Comparison of ENCODE assay signal across 30 cellular contexts in the genomic region with DNA sequence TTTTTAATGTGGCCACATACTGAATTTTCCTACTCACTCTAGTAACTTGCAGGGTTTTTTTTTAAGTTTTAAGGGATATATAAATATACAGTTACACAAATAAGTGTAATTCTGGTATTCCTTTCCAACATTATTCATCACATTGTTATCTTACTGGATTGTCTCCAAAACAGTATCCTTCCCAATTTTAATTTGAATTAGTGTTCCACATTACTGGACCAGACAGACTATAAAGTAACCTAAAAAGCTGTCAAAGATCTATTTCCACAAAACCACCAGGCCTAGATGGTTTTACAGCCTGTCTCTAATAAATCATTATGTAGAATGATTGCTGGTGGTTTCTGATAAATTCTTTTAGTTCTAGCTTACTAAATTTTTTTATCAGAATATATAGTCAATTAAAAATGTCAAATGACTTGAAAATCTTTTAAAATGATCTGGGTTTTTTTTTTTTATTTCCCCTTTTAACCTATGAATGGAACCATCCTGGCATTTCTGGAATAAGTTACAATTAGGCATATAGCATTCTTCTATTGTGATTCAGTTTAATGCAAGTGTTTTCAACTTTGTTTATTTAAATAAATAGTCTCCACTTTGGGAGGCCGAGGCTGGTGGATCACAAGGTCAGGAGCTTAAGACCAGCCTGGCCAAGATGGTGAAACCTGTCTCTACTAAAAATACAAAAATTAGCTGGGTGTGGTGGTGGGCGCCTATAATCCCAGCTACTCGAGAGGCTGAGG. TPM values are rescaled to one million over a fixed set of nuclear protein-coding genes. Genes with fewer than 3 reads are reported as not detected.
DNase-seq lines count a peak whose midpoint lies in the region; ATAC-seq, FAIRE-seq and TF ChIP-seq lines count a peak whose summit lies in the region.
"Had no signal": no experiment of that assay in that cellular context is flagged by ENCODE, and none has a peak within 500 bp of the region (broad histone marks: within the 10 kb centered on the region; RNA-seq: fewer than 3 reads in every experiment).

No MANE protein-coding gene starts in this region.

- no TSS peak for BruUV-seq in PC-3 (replicated peaks; lab: Mats Ljungman, UMichigan)

- DNase-seq in AG08395 (ENCODE audit: low spot score) (peak; percentile 15), PC-3 (no peak), fibroblast of the aortic adventitia (ENCODE audit: low read depth) (peak; percentile 24), NCI-H187 treated with DMSO at 0.1 percent for 48 hours (lab: John Stamatoyannopoulos, UW) (no peak)
- no peak for DNase-seq in central memory CD4-positive, alpha-beta T cell
- DNase-seq: activated CD4-positive, alpha-beta T cell treated with anti-CD3 and anti-CD28 coated beads for 4 hours; activated CD8-positive, alpha-beta T cell treated with anti-CD3 and anti-CD28 coated beads, Interleukin-2, amount 10 ng/mL, durations not matched to agents 7 days and 5 days; activated effector memory CD4-positive, alpha-beta T cell treated with anti-CD3 and anti-CD28 coated beads, Interleukin-2, amount 50 U/mL, for 16 hours; activated naive CD8-positive, alpha-beta T cell treated with anti-CD3 and anti-CD28 coated beads, Interleukin-2, amount 10 ng/mL, durations not matched to agents 7 days and 5 days; COR-L47; effector CD8-positive, alpha-beta T cell; glutamatergic neuron; H7; Kasumi-1; NCI-H1048; NCI-H446 treated with DMSO at 0.1 percent for 48 hours; NCI-H774; Peyer's patch; SHP77 treated with DMSO at 0.1 percent for 48 hours; small intestine; stimulated activated naive CD4-positive, alpha-beta T cell; testis; WERI-Rb-1 had no signal

- FAIRE-seq in G401.6 (lab: Jason Lieb, UNC): peak; percentile 60
- FAIRE-seq: HepG2, small intestine had no signal

- H3K9ac ChIP-seq in PC-3 (ENCODE audit: low read length): no peak overlapping the region
- H3K9ac ChIP-seq: BLaER1 treated with 17β-estradiol and CSF1 and Interleukin-3, amounts not matched to agents 10 nM and 100 nM; parathyroid adenoma had no signal

- H3K27ac ChIP-seq in PC-3 (ENCODE audit: low read length): no peak overlapping the region
- H3K27ac ChIP-seq: ascending aorta; BLaER1 treated with 17β-estradiol and CSF1 and Interleukin-3, amounts not matched to agents 10 nM and 100 nM; coronary artery; parathyroid adenoma; Peyer's patch; testis; WERI-Rb-1 had no signal

- intact Hi-C loops in PC-3 (cut with micrococcal nuclease): no loop called here

- H3K36me3 ChIP-seq in PC-3 (ENCODE audit: low read depth, low read length): peaks cover 40% of the 10 kb centered on the region; the same call in 1 of the 2 replicates

- H3K9me3 ChIP-seq in PC-3 (ENCODE audit: low read length): no peaks in the 10 kb centered on the region
- H3K9me3 ChIP-seq: ascending aorta; BLaER1 treated with 17β-estradiol and CSF1 and Interleukin-3, amounts not matched to agents 10 nM and 100 nM; Peyer's patch; testis had no signal

- no peaks in the 10 kb centered on the region for H3K27me3 ChIP-seq in PC-3 (ENCODE audit: low read length)
- H3K27me3 ChIP-seq: ascending aorta; BLaER1 treated with 17β-estradiol and CSF1 and Interleukin-3, amounts not matched to agents 10 nM and 100 nM; Peyer's patch; testis had no signal

- POLR2A ChIA-PET in PC-3 (lab: Charles Lee; ENCODE audit: unreplicated experiment): no interaction called here

- peaks cover 9% of the 10 kb centered on the region; the same call in 1 of the 2 replicates for H3K4me1 ChIP-seq in PC-3 (ENCODE audit: insufficient read depth, low read length)
- H3K4me1 ChIP-seq: ascending aorta, parathyroid adenoma, Peyer's patch, testis had no signal

- no peaks in the 10 kb centered on the region for H3K9me2 ChIP-seq in PC-3 (replicated peaks; ENCODE audit: low read length)

- no peak for TF ChIP-seq CTCF in PC-3 (conservative IDR thresholded peaks at IDR 0.05; ENCODE audit: low read depth, low read length)
- no peak for TF ChIP-seq CTCF in fibroblast of the aortic adventitia (IDR thresholded peaks at IDR 0.05; ENCODE audit: insufficient read depth, low read length)

- peak; percentile 49 for ATAC-seq in PC-3
- no peak for ATAC-seq in GM19351 (IDR thresholded peaks at IDR 0.05; ENCODE audit: unreplicated experiment)
- ATAC-seq: activated CD8-positive, alpha-beta T cell treated with anti-CD3 and anti-CD28 coated beads, Interleukin-2, amount 10 ng/mL, durations not matched to agents 7 days and 5 days; HepG2 had no signal

- CTCF ChIA-PET in PC-3 (lab: Charles Lee): no interaction called here

- H2AFZ ChIP-seq in PC-3 (ENCODE audit: low read length): no peak overlapping the region
- H2AFZ ChIP-seq: parathyroid adenoma had no signal

- H3F3A ChIP-seq in PC-3 (ENCODE audit: low read length, unreplicated experiment): peaks cover 4% of the 10 kb centered on the region

- H4K20me1 ChIP-seq in PC-3 (ENCODE audit: low read length): no peaks in the 10 kb centered on the region

- no peak overlapping the region for H3K4me2 ChIP-seq in PC-3 (ENCODE audit: low read length)
- H3K4me2 ChIP-seq: BLaER1 treated with 17β-estradiol and CSF1 and Interleukin-3, amounts not matched to agents 10 nM and 100 nM had no signal

- H3K4me3 ChIP-seq in PC-3 (ENCODE audit: low read length) (no peak overlapping the region), fibroblast of the aortic adventitia (ENCODE audit: low read depth, low read length) (no peak overlapping the region)
- H3K4me3 ChIP-seq: ascending aorta; BLaER1 treated with 17β-estradiol and CSF1 and Interleukin-3, amounts not matched to agents 10 nM and 100 nM; coronary artery; Peyer's patch; testis had no signal

- no peaks in the 10 kb centered on the region for H3K79me2 ChIP-seq in PC-3 (ENCODE audit: low read length)
- H3K79me2 ChIP-seq: parathyroid adenoma had no signal

RNA-seq across cellular contexts. Expression of a gene that starts 59.3 kb away (rescaled TPM):
- total RNA-seq in PC-3 (2014; rRNA removed) (18.7 and 37.5 TPM in 2 replicates), fibroblast of the aortic adventitia (ENCODE audit: low replicate concordance) (2.7 and 5.1 TPM in 2 replicates)

Comparison
In these comparisons a context has a peak if more than half of its experiments do, and no peak if none do; other contexts are left out.
1. DNase-seq: peak in AG08395 (single experiment) and fibroblast of the aortic adventitia (single experiment); none in PC-3 (single experiment), central memory CD4-positive, alpha-beta T cell (single experiment) and NCI-H187 treated with DMSO at 0.1 percent for 48 hours (single experiment).